In genomic region chr3:123583563-123583962, GRCh38 we compare ENCODE assay signal across 10 cellular contexts. TPM values are rescaled to one million over a fixed set of nuclear protein-coding genes. Genes with fewer than 3 reads are reported as not detected.
DNase-seq lines count a peak whose midpoint lies in the region; ATAC-seq and TF ChIP-seq lines count a peak whose summit lies in the region.
"Had no signal": no experiment of that assay in that cellular context is flagged by ENCODE, and none has a peak within 500 bp of the region (broad histone marks: within the 10 kb centered on the region; RNA-seq: fewer than 3 reads in every experiment).

No MANE protein-coding gene starts in this region.

- TF ChIP-seq CTCF in GM12875 (IDR thresholded peaks at IDR 0.05; ENCODE audit: borderline replicate concordance, insufficient read depth, low read depth, low read length) = no peak
- no peak for TF ChIP-seq CTCF in PC-3 (conservative IDR thresholded peaks at IDR 0.05; ENCODE audit: low read depth, low read length)
- no peak for TF ChIP-seq CTCF in epithelial cell of proximal tubule (conservative IDR thresholded peaks at IDR 0.05; ENCODE audit: low read depth, low read length)
- no peak for TF ChIP-seq CTCF in progenitor cell of endocrine pancreas (IDR thresholded peaks at IDR 0.05; ENCODE audit: unreplicated experiment)
- no peak for TF ChIP-seq CTCF in GM13976 (IDR thresholded peaks at IDR 0.05; ENCODE audit: borderline replicate concordance, control extremely low read depth, extremely low read depth, insufficient read depth, missing control alignments)
- TF ChIP-seq CTCF in WTC11 (IDR thresholded peaks at IDR 0.05) = no peak

- H3K4me1 Mint-ChIP-seq in progenitor cell of endocrine pancreas (ENCODE audit: low read depth) = peaks cover 31% of the 10 kb centered on the region
- peaks cover 28% of the 10 kb centered on the region for H3K4me1 Mint-ChIP-seq in WTC11

- H3K27ac Mint-ChIP-seq in progenitor cell of endocrine pancreas (peak overlapping the region; percentile 92), WTC11 (no peak overlapping the region)

- H3K27ac ChIP-seq in PC-3 (ENCODE audit: low read length) = no peak overlapping the region

- in situ Hi-C loops in GM13976 (cut with MboI; ENCODE audit: low sequenced_read_pairs, unreplicated experiment) = no loop called here

- peaks cover 16% of the 10 kb centered on the region for H4K20me1 ChIP-seq in PC-3 (ENCODE audit: low read length)

- TSS peak; percentile 49 for BruUV-seq in PC-3 (replicated peaks; lab: Mats Ljungman, UMichigan)

- H3K9me3 ChIP-seq in PC-3 (ENCODE audit: low read length) = no peaks in the 10 kb centered on the region
- H3K9me3 ChIP-seq: sigmoid colon had no signal

- DNase-seq in PC-3 (no peak), epithelial cell of proximal tubule (ENCODE audit: low read depth) (no peak), progenitor cell of endocrine pancreas (ENCODE audit: low spot score, unreplicated experiment) (no peak), GM13976 (ENCODE audit: low spot score) (no peak), WTC11 (ENCODE audit: low spot score) (no peak), NCI-H446 treated with DMSO at 0.1 percent for 48 hours (lab: John Stamatoyannopoulos, UW) (no peak)
- DNase-seq: activated naive CD4-positive, alpha-beta T cell; sigmoid colon had no signal

- H3K36me3 ChIP-seq in PC-3 (ENCODE audit: low read depth, low read length) = peaks cover 33% of the 10 kb centered on the region

- no peaks in the 10 kb centered on the region for H3K27me3 Mint-ChIP-seq in progenitor cell of endocrine pancreas
- H3K27me3 Mint-ChIP-seq in WTC11 (ENCODE audit: low read depth) = no peaks in the 10 kb centered on the region; the same call in 1 of the 2 replicates

- peaks cover 65% of the 10 kb centered on the region for H3K79me2 ChIP-seq in PC-3 (ENCODE audit: low read length)

- no peaks in the 10 kb centered on the region for H3K9me2 ChIP-seq in PC-3 (replicated peaks; ENCODE audit: low read length)

- H3K4me3 Mint-ChIP-seq in progenitor cell of endocrine pancreas (ENCODE audit: low read depth) (no peak overlapping the region), WTC11 (no peak overlapping the region)

- intact Hi-C loops in PC-3 (cut with micrococcal nuclease) = loop anchor here (5.0 kb wide), 1 partner anchor 149 kb away; no protein-coding TSS in a partner anchor

- ATAC-seq in PC-3 (no peak), HG02973 (IDR thresholded peaks at IDR 0.05; ENCODE audit: unreplicated experiment) (no peak), WTC11 (no peak)

- H2AFZ ChIP-seq in PC-3 (ENCODE audit: low read length) = no peak overlapping the region

- H3K27me3 ChIP-seq in PC-3 (ENCODE audit: low read length) = no peaks in the 10 kb centered on the region
- H3K27me3 ChIP-seq: sigmoid colon had no signal

- H3K4me3 ChIP-seq in GM12875 (ENCODE audit: low read depth, low read length) (peak overlapping the region; percentile 83), PC-3 (ENCODE audit: low read length) (peak overlapping the region; percentile 85), epithelial cell of proximal tubule (ENCODE audit: low read depth, low read length) (peak overlapping the region; percentile 83)

- H3K36me3 Mint-ChIP-seq in progenitor cell of endocrine pancreas (ENCODE audit: insufficient read depth) (peaks cover 17% of the 10 kb centered on the region), WTC11 (peaks cover 34% of the 10 kb centered on the region)

- peaks cover 35% of the 10 kb centered on the region for H3K4me1 ChIP-seq in PC-3 (ENCODE audit: insufficient read depth, low read length)

- H3F3A ChIP-seq in PC-3 (ENCODE audit: low read length, unreplicated experiment) = no peaks in the 10 kb centered on the region

- CTCF ChIA-PET in PC-3 (lab: Charles Lee) (interaction anchor here (0.8 to 1.5 kb wide), 2 partner anchors 58 to 69 kb away, joined by 3 to 5 read pairs; no protein-coding TSS in a partner anchor), WTC11 (lab: Charles Lee) (interaction anchor here (0.8 to 4.8 kb wide), 3 partner anchors 12 to 140 kb away, joined by 3 to 36 read pairs (median 6); no protein-coding TSS in a partner anchor)

- H3K9me3 Mint-ChIP-seq in progenitor cell of endocrine pancreas (ENCODE audit: low read depth) (no peaks in the 10 kb centered on the region), WTC11 (peaks cover 9% of the 10 kb centered on the region)

- peak overlapping the region; percentile 81 for H3K9ac ChIP-seq in PC-3 (ENCODE audit: low read length)

- POLR2A ChIA-PET in PC-3 (lab: Charles Lee; ENCODE audit: unreplicated experiment) (interaction anchor here (0.6 kb wide), 1 partner anchor 315 kb away, joined by 5 read pairs; no protein-coding TSS in a partner anchor), WTC11 (lab: Charles Lee) (interaction anchor here (1.3 kb wide), 1 partner anchor 12 kb away, joined by 5 read pairs; no protein-coding TSS in a partner anchor)

- H3K4me2 ChIP-seq in PC-3 (ENCODE audit: low read length) = peak overlapping the region; percentile 90

TF ChIP-seq in WTC11, 78 proteins besides CTCF, POLR2A, EP300 and RAD21:
- TF ChIP-seq EMX1 (CRISPR knock-in tag; IDR thresholded peaks at IDR 0.05) = no peak
- TF ChIP-seq, protein P1, sequence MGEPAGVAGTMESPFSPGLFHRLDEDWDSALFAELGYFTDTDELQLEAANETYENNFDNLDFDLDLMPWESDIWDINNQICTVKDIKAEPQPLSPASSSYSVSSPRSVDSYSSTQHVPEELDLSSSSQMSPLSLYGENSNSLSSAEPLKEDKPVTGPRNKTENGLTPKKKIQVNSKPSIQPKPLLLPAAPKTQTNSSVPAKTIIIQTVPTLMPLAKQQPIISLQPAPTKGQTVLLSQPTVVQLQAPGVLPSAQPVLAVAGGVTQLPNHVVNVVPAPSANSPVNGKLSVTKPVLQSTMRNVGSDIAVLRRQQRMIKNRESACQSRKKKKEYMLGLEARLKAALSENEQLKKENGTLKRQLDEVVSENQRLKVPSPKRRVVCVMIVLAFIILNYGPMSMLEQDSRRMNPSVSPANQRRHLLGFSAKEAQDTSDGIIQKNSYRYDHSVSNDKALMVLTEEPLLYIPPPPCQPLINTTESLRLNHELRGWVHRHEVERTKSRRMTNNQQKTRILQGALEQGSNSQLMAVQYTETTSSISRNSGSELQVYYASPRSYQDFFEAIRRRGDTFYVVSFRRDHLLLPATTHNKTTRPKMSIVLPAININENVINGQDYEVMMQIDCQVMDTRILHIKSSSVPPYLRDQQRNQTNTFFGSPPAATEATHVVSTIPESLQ (CRISPR knock-in tag; IDR thresholded peaks at IDR 0.05) = no peak
- no peak for TF ChIP-seq ZNF532 (CRISPR knock-in tag; IDR thresholded peaks at IDR 0.05; ENCODE audit: borderline replicate concordance)
- TF ChIP-seq ESRRA (CRISPR knock-in tag; IDR thresholded peaks at IDR 0.05; ENCODE audit: borderline replicate concordance) = no peak

RNA-seq across cellular contexts. Expression of gene HACD2, which starts 1.3 kb away (rescaled TPM):
- 43.8 and 47.3 TPM in 2 replicates for total RNA-seq in PC-3 (2014; rRNA removed)
- total RNA-seq in epithelial cell of proximal tubule = 22.8 and 29.4 TPM in 2 replicates
- total RNA-seq in progenitor cell of endocrine pancreas = 54.4 and 57.6 TPM in 2 replicates
- 25.9 to 27.7 TPM (median 26.1 TPM) in 3 replicates for total RNA-seq in WTC11 (2021)
